8 cellular contexts compared by ENCODE assay signal in the genomic region with DNA sequence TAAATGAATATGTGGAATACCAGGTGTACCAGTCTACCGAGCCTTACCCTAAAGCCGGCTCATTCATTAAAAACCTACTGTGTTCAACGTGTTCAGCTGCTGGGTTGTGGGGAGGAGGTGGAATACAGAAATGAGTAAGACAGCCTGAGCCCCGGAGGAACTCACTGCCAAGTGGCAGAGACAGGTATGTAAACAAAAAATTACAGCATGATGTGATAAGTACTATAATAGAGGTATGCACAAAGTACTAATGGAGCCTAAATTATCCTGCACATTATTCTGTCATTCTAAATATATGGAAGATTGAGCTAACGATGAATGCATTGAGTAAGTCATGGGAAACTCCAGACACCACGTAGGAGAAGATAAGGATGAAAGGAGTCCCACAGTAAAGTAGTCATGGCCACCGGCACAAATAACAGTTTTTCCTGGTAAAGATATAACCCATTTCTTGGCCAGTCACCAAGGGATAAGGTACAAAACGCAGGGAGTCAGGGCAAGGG. TPM values are rescaled to one million over a fixed set of nuclear protein-coding genes. Genes with fewer than 3 reads are reported as not detected.
DNase-seq lines count a peak whose midpoint lies in the region; ATAC-seq, FAIRE-seq and TF ChIP-seq lines count a peak whose summit lies in the region.

No MANE protein-coding gene starts in this region.

- peak overlapping the region; percentile 44 for H3K4me3 ChIP-seq in effector memory CD4-positive, alpha-beta T cell (ENCODE audit: insufficient read depth, low read depth, low read length, poor library complexity, severe bottlenecking)
- H3K4me3 ChIP-seq in spleen = peak overlapping the region in 1 of 8 donors; percentile 33

- no peaks in the 10 kb centered on the region for H3K27me3 ChIP-seq in effector memory CD4-positive, alpha-beta T cell (replicated peaks; ENCODE audit: control insufficient read depth, insufficient read depth, low read length, poor library complexity, severe bottlenecking)
- H3K27me3 ChIP-seq in spleen (replicated peaks in 1 of 7) = no peaks in the 10 kb centered on the region

- H3K36me3 ChIP-seq in effector memory CD4-positive, alpha-beta T cell (ENCODE audit: control insufficient read depth, insufficient read depth, low read length) = no peaks in the 10 kb centered on the region
- H3K36me3 ChIP-seq in spleen = no peaks in the 10 kb centered on the region

- H3K9me3 ChIP-seq in effector memory CD4-positive, alpha-beta T cell (ENCODE audit: control insufficient read depth, low read length) = no peaks in the 10 kb centered on the region
- H3K9me3 ChIP-seq in spleen = no peaks in the 10 kb centered on the region

- TF ChIP-seq CTCF in spleen (IDR thresholded peaks at IDR 0.05 in 8 of 11, conservative IDR thresholded peaks at IDR 0.05 in 3 of 11) = no peak

- FAIRE-seq in GM12892 (lab: Jason Lieb, UNC) = no peak

- no peak overlapping the region for H3K27ac ChIP-seq in effector memory CD4-positive, alpha-beta T cell (ENCODE audit: insufficient read depth, low read length, poor library complexity, severe bottlenecking)
- H3K27ac ChIP-seq in spleen = no peak overlapping the region

- 59 to 82% (median 71%) methylated on average over 8 of the region's 8 CpGs for WGBS in spleen, 5 donors

- intact Hi-C loops in spleen (cut with DNase I; ENCODE audit: low total_unique reads) = no loop called here

- peaks cover 5% of the 10 kb centered on the region for H3K4me1 ChIP-seq in effector memory CD4-positive, alpha-beta T cell (ENCODE audit: control insufficient read depth, insufficient read depth, low read length, poor library complexity, severe bottlenecking)
- H3K4me1 ChIP-seq in spleen = no peaks in the 10 kb centered on the region

- TF ChIP-seq POLR2A in GM12892 (IDR thresholded peaks at IDR 0.05; ENCODE audit: low read depth, low read length) = no peak; the same call in 1 of the 2 replicates
- no peak for TF ChIP-seq POLR2A in spleen (IDR thresholded peaks at IDR 0.05)

- DNase-seq in GM12892 (ENCODE audit: insufficient read length) (peak; percentile 44), putamen (ENCODE audit: low spot score) (no peak), spleen (no peak), SW 1271 (lab: John Stamatoyannopoulos, UW) (no peak), NCI-H1694 (lab: John Stamatoyannopoulos, UW) (no peak)
- no peak for DNase-seq in effector memory CD4-positive, alpha-beta T cell

- ATAC-seq in GM19455 (IDR thresholded peaks at IDR 0.05; ENCODE audit: unreplicated experiment) = peak; percentile 60
- peak; percentile 45 for ATAC-seq in HG03469 (IDR thresholded peaks at IDR 0.05; ENCODE audit: unreplicated experiment)

RNA-seq across cellular contexts. Expression of a gene that starts 6.9 kb away (rescaled TPM):
- polyA plus RNA-seq in GM12892 (2012; ENCODE audit: missing spikeins) = 12.7 TPM
- 1 to 10 TPM; 1.6 to 7.4 (median 2.5) TPM for total RNA-seq in spleen
- 1 to 10 TPM in 2 of 3 donors, under 1 TPM in 1; 1.00 to 2.0 (median 2.0) TPM for polyA plus RNA-seq in spleen
